36 cellular contexts compared by ENCODE assay signal in the genomic region with DNA sequence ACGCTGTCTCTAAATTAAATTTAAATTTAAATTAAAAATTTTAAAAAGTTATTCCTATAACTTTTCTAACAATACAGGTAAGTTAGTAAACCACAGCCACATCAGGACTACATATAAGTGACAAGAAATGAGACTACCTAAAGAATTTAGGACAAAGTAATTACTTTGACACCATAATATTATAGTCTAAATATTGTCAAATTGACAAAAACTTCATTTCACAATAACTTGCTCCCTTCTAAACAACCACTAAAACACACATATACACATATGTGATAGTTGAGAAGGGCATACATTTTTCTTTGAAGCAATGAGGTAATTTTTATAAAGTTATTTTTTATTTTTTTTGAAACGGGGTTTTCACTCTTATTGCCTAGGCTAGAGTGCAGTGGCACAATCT.
"Had no signal": no experiment of that assay in that cellular context is flagged by ENCODE, and none has a peak within 500 bp of the region (broad histone marks: within the 10 kb centered on the region; RNA-seq: fewer than 3 reads in every experiment).

No MANE protein-coding gene starts in this region.

- H3K27me3 ChIP-seq: MG63 had no signal

- H3K36me3 ChIP-seq: MG63 had no signal

- DNase-seq: Karpas-422, Kasumi-1, MG63, MM.1S, MV-4-11, NCI-H1048, NCI-H1092, NCI-H1092 treated with DMSO at 0.1 percent for 48 hours, NCI-H1105, NCI-H1105 treated with DMSO at 0.1 percent for 48 hours, NCI-H1417, NCI-H1417 treated with DMSO at 0.1 percent for 48 hours, NCI-H1436, NCI-H1436 treated with DMSO at 0.1 percent for 48 hours, NCI-H146, NCI-H1694, NCI-H1694 treated with DMSO at 0.1 percent for 48 hours, NCI-H187, NCI-H187 treated with DMSO at 0.1 percent for 48 hours, NCI-H1930, NCI-H2029, NCI-H2029 treated with DMSO at 0.1 percent for 48 hours, NCI-H2081, NCI-H2081 treated with DMSO at 0.1 percent for 48 hours, NCI-H2107, NCI-H2171, NCI-H2171 treated with DMSO at 0.1 percent for 48 hours, NCI-H2227 treated with DMSO at 0.1 percent for 48 hours, NCI-H226, NCI-H345, NCI-H446, NCI-H446 treated with DMSO at 0.1 percent for 48 hours, NCI-H510A, NCI-H510A treated with DMSO at 0.1 percent for 48 hours, NCI-H524, NCI-H524 treated with DMSO at 0.1 percent for 48 hours had no signal

- H3K4me3 ChIP-seq: MG63 had no signal

- H3K9me3 ChIP-seq: MG63 had no signal
